In genomic region chr16:31064882-31065461, GRCh38 we compare ENCODE assay signal across 8 cellular contexts. TPM values are rescaled to one million over a fixed set of nuclear protein-coding genes. Genes with fewer than 3 reads are reported as not detected.
A peak's percentile ranks its signal among the peaks of the same experiment; 100 is the strongest.
DNase-seq lines count a peak whose midpoint lies in the region; ATAC-seq and TF ChIP-seq lines count a peak whose summit lies in the region.

No MANE protein-coding gene starts in this region.

- no peak for TF ChIP-seq CTCF in HFFc6 (IDR thresholded peaks at IDR 0.05)
- no peak for TF ChIP-seq CTCF in activated CD8-positive, alpha-beta T cell treated with anti-CD3 and anti-CD28 coated beads for 36 hours (IDR thresholded peaks at IDR 0.05)

- intact Hi-C loops in activated CD8-positive, alpha-beta T cell treated with anti-CD3 and anti-CD28 coated beads for 36 hours (cut with micrococcal nuclease): no loop called here
- intact Hi-C loops in Right ventricle myocardium superior (cut with DNase I): no loop called here

- no peaks in the 10 kb centered on the region for H3K9me3 Mint-ChIP-seq in HFFc6
- H3K9me3 Mint-ChIP-seq in activated CD8-positive, alpha-beta T cell treated with anti-CD3 and anti-CD28 coated beads for 36 hours: no peaks in the 10 kb centered on the region
- no peaks in the 10 kb centered on the region for H3K9me3 Mint-ChIP-seq in stimulated activated naive B cell treated with anti-CD40 and anti-IgM and Interleukin-4, amounts not matched to agents 10 μg/mL and 1 μg/mL and 100 μg/mL, for 72 hours

- CTCF ChIA-PET in activated CD8-positive, alpha-beta T cell treated with anti-CD3 and anti-CD28 coated beads for 36 hours (lab: Charles Lee): interaction anchor here (0.9 to 1.3 kb wide), 2 partner anchors 77 to 220 kb away, joined by 4 read pairs; no protein-coding TSS in a partner anchor

- peak overlapping the region; percentile 81 for H3K4me3 Mint-ChIP-seq in HFFc6
- H3K4me3 Mint-ChIP-seq in activated CD8-positive, alpha-beta T cell treated with anti-CD3 and anti-CD28 coated beads for 36 hours: no peak overlapping the region
- no peak overlapping the region for H3K4me3 Mint-ChIP-seq in stimulated activated naive B cell treated with anti-CD40 and anti-IgM and Interleukin-4, amounts not matched to agents 10 μg/mL and 1 μg/mL and 100 μg/mL, for 72 hours

- H3K27ac Mint-ChIP-seq in HFFc6: peak overlapping the region; percentile 98
- peak overlapping the region; percentile 31 for H3K27ac Mint-ChIP-seq in activated CD8-positive, alpha-beta T cell treated with anti-CD3 and anti-CD28 coated beads for 36 hours
- H3K27ac Mint-ChIP-seq in stimulated activated naive B cell treated with anti-CD40 and anti-IgM and Interleukin-4, amounts not matched to agents 10 μg/mL and 1 μg/mL and 100 μg/mL, for 72 hours: peak overlapping the region; percentile 79

- H3K36me3 Mint-ChIP-seq in HFFc6 (ENCODE audit: low read depth): peaks cover 20% of the 10 kb centered on the region
- peaks cover 22% of the 10 kb centered on the region for H3K36me3 Mint-ChIP-seq in activated CD8-positive, alpha-beta T cell treated with anti-CD3 and anti-CD28 coated beads for 36 hours (ENCODE audit: low read depth)
- peaks cover 41 to 58% of the 10 kb centered on the region in 2 donors for H3K36me3 Mint-ChIP-seq in stimulated activated naive B cell treated with anti-CD40 and anti-IgM and Interleukin-4, amounts not matched to agents 10 μg/mL and 1 μg/mL and 100 μg/mL, for 72 hours

- H3K27me3 Mint-ChIP-seq in HFFc6 (ENCODE audit: insufficient read depth): peaks cover 4% of the 10 kb centered on the region
- H3K27me3 Mint-ChIP-seq in activated CD8-positive, alpha-beta T cell treated with anti-CD3 and anti-CD28 coated beads for 36 hours: no peaks in the 10 kb centered on the region
- no peaks in the 10 kb centered on the region for H3K27me3 Mint-ChIP-seq in stimulated activated naive B cell treated with anti-CD40 and anti-IgM and Interleukin-4, amounts not matched to agents 10 μg/mL and 1 μg/mL and 100 μg/mL, for 72 hours

- peaks cover 26% of the 10 kb centered on the region for H3K4me1 Mint-ChIP-seq in HFFc6 (ENCODE audit: low read depth)
- peaks cover 37% of the 10 kb centered on the region for H3K4me1 Mint-ChIP-seq in activated CD8-positive, alpha-beta T cell treated with anti-CD3 and anti-CD28 coated beads for 36 hours (ENCODE audit: low read depth)
- peaks cover 23 to 48% of the 10 kb centered on the region in 2 donors for H3K4me1 Mint-ChIP-seq in stimulated activated naive B cell treated with anti-CD40 and anti-IgM and Interleukin-4, amounts not matched to agents 10 μg/mL and 1 μg/mL and 100 μg/mL, for 72 hours

- ATAC-seq in activated CD8-positive, alpha-beta T cell treated with anti-CD3 and anti-CD28 coated beads for 36 hours: no peak
- peak; percentile 85 for ATAC-seq in Right ventricle myocardium superior (ENCODE audit: poor library complexity)
- no peak for ATAC-seq in stimulated activated naive B cell treated with anti-CD40 and anti-IgM and Interleukin-4, amounts not matched to agents 10 μg/mL and 1 μg/mL and 100 μg/mL, for 72 hours (replicated peaks)
- ATAC-seq in GM18498 (IDR thresholded peaks at IDR 0.05; ENCODE audit: unreplicated experiment): no peak

- POLR2A ChIA-PET in activated CD8-positive, alpha-beta T cell treated with anti-CD3 and anti-CD28 coated beads for 36 hours (lab: Charles Lee): interaction anchor here (0.7 to 4.4 kb wide), 2 partner anchors 8 to 30 kb away, joined by 3 to 22 read pairs; partner anchors contain the start of genes ZNF646 and ZNF668

- DNase-seq in HFFc6 (peak; percentile 95), Right ventricle myocardium superior (peak; percentile 73), NCI-H1092 (lab: John Stamatoyannopoulos, UW) (no peak), DMS79 (lab: John Stamatoyannopoulos, UW) (no peak)
- no peak for DNase-seq in activated CD8-positive, alpha-beta T cell treated with anti-CD3 and anti-CD28 coated beads for 36 hours
- no peak for DNase-seq in stimulated activated naive B cell treated with anti-CD40 and anti-IgM and Interleukin-4, amounts not matched to agents 10 μg/mL and 1 μg/mL and 100 μg/mL, for 72 hours
- DNase-seq in activated CD4-positive, alpha-beta T cell treated with anti-CD3 and anti-CD28 coated beads, Interleukin-2, amount 50 U/mL, for 48 hours: no peak

RNA-seq across cellular contexts. Expression of gene ZNF668, which starts 9.1 kb away (rescaled TPM):
- 10 to 100 TPM; 15.0 to 24.5 (median 17.5) TPM for total RNA-seq in HFFc6 (2021; fragmentation: NEBNext Ultra II Directional; extraction: Animal tissue kit (Norgen Biotek cat#: 25700))
- total RNA-seq in activated CD8-positive, alpha-beta T cell treated with anti-CD3 and anti-CD28 coated beads for 36 hours: 10 to 100 TPM; 16.2 to 18.8 TPM
- total RNA-seq in Right ventricle myocardium superior: 4.4 TPM

RNA-seq across cellular contexts. Expression of gene ZNF646, which starts 9.2 kb away (rescaled TPM):
- 10 to 100 TPM; 13.0 to 16.3 (median 14.7) TPM for total RNA-seq in HFFc6 (2021; fragmentation: NEBNext Ultra II Directional; extraction: Animal tissue kit (Norgen Biotek cat#: 25700))
- 10 to 100 TPM; 22.0 to 24.4 TPM for total RNA-seq in activated CD8-positive, alpha-beta T cell treated with anti-CD3 and anti-CD28 coated beads for 36 hours
- total RNA-seq in Right ventricle myocardium superior: 8.3 TPM

RNA-seq across cellular contexts. Expression of gene PRSS53, which starts 23.8 kb away (rescaled TPM):
- 1 to 10 TPM in 5 of 6 experiments, under 1 TPM in 1; 0.85 to 2.6 (median 1.4) TPM for total RNA-seq in HFFc6 (2021; fragmentation: NEBNext Ultra II Directional; extraction: Animal tissue kit (Norgen Biotek cat#: 25700))
- total RNA-seq in activated CD8-positive, alpha-beta T cell treated with anti-CD3 and anti-CD28 coated beads for 36 hours: 1 to 10 TPM; 5.5 to 8.6 TPM
- 0.81 TPM for total RNA-seq in Right ventricle myocardium superior

RNA-seq across cellular contexts. Expression of gene VKORC1, which starts 29.6 kb away (rescaled TPM):
- total RNA-seq in HFFc6 (2021; fragmentation: NEBNext Ultra II Directional; extraction: Animal tissue kit (Norgen Biotek cat#: 25700)): 100 to 1,000 TPM; 123 to 184 (median 130) TPM
- total RNA-seq in activated CD8-positive, alpha-beta T cell treated with anti-CD3 and anti-CD28 coated beads for 36 hours: 10 to 100 TPM; 68.5 to 71.5 TPM
- 40.0 TPM for total RNA-seq in Right ventricle myocardium superior

RNA-seq across cellular contexts. Expression of gene STX4, which starts 31.6 kb away (rescaled TPM):
- total RNA-seq in HFFc6 (2021; fragmentation: NEBNext Ultra II Directional; extraction: Animal tissue kit (Norgen Biotek cat#: 25700)): 10 to 100 TPM; 56.3 to 71.2 (median 64.2) TPM
- 10 to 100 TPM; 25.2 to 27.7 TPM for total RNA-seq in activated CD8-positive, alpha-beta T cell treated with anti-CD3 and anti-CD28 coated beads for 36 hours
- total RNA-seq in Right ventricle myocardium superior: 39.5 TPM

Comparison
In these comparisons a context has a peak if more than half of its experiments do, and no peak if none do; other contexts are left out.
1. DNase-seq: peak in HFFc6 (single experiment) and Right ventricle myocardium superior (single experiment); none in activated CD8-positive, alpha-beta T cell treated with anti-CD3 and anti-CD28 coated beads for 36 hours (single experiment), stimulated activated naive B cell treated with anti-CD40 and anti-IgM and Interleukin-4, amounts not matched to agents 10 μg/mL and 1 μg/mL and 100 μg/mL, for 72 hours (single experiment), NCI-H1092 (single experiment), DMS79 (single experiment) and activated CD4-positive, alpha-beta T cell treated with anti-CD3 and anti-CD28 coated beads, Interleukin-2, amount 50 U/mL, for 48 hours (0 of 2).
2. H3K27ac Mint-ChIP-seq: peak in every context shown above with its lines; median percentile 98 in HFFc6; 79 in stimulated activated naive B cell treated with anti-CD40 and anti-IgM and Interleukin-4, amounts not matched to agents 10 μg/mL and 1 μg/mL and 100 μg/mL, for 72 hours; 31 in activated CD8-positive, alpha-beta T cell treated with anti-CD3 and anti-CD28 coated beads for 36 hours.